18 cellular contexts compared by ENCODE assay signal in the genomic region with DNA sequence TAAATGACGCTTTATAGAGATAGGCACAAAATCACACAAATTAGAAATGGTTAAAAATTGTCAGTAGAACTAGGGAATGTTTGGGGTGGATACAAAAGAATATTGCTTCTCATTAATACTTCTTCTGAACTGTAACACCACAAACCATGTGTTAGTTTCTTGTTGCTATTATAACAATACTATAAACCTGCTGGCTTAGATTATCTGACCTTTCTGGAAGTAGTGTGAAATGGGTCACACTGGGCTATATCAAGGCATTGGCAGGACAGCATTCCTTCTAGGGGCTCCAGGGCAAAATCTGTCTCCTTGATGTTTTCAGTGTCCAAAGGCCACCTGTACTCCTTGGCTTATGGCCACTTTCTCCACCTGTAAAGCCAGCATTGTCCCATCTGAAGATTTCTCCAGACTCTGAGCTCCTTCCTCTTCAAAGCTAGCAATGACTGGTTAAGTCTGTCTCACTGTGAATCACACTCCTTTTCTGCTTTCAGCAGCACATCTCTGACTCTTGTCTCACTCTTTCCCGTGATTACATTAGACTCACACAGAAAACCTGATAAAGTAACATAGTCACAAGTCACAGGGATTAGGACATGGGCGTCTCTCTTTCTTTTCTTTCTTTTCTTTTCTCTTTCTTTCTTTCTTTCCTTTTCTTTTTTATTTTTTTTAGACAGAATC.
A peak's percentile ranks its signal among the peaks of the same experiment; 100 is the strongest.
DNase-seq lines count a peak whose midpoint lies in the region; ATAC-seq, FAIRE-seq and TF ChIP-seq lines count a peak whose summit lies in the region.
"Had no signal": no experiment of that assay in that cellular context is flagged by ENCODE, and none has a peak within 500 bp of the region (broad histone marks: within the 10 kb centered on the region; RNA-seq: fewer than 3 reads in every experiment).

No MANE protein-coding gene starts in this region.

- H3K27me3 ChIP-seq in bronchial epithelial cell (ENCODE audit: control insufficient read depth, insufficient read depth, low read length) = no peaks in the 10 kb centered on the region
- H3K27me3 ChIP-seq in smooth muscle cell (ENCODE audit: low read depth) = no peaks in the 10 kb centered on the region
- H3K27me3 ChIP-seq in transverse colon = no peaks in the 10 kb centered on the region
- peaks cover 0 to 10% (median 2%) of the 10 kb centered on the region in 3 donors for H3K27me3 ChIP-seq in psoas muscle (ENCODE audit: insufficient read depth in 3 of 3, low read length in 2 of 3)

- intact Hi-C loops in transverse colon (cut with DNase I; ENCODE audit: low total_unique reads) (no loop called here), psoas muscle (cut with DNase I) (no loop called here)

- H3K27ac ChIP-seq in smooth muscle cell (ENCODE audit: low read depth) (no peak overlapping the region), transverse colon (no peak overlapping the region), psoas muscle (no peak overlapping the region)
- H3K27ac ChIP-seq: A549 had no signal

- H3K36me3 ChIP-seq in bronchial epithelial cell (ENCODE audit: control insufficient read depth, insufficient read depth, low read length) (no peaks in the 10 kb centered on the region), smooth muscle cell (ENCODE audit: low read depth) (no peaks in the 10 kb centered on the region), transverse colon (no peaks in the 10 kb centered on the region), psoas muscle (ENCODE audit: insufficient read depth in 1 of 2, low read depth in 1 of 2) (no peaks in the 10 kb centered on the region)

- no peaks in the 10 kb centered on the region for H3K79me2 ChIP-seq in smooth muscle cell (ENCODE audit: low read depth)

- H3K9ac ChIP-seq in smooth muscle cell (ENCODE audit: low read depth) = no peak overlapping the region

- H3K4me1 ChIP-seq in smooth muscle cell (ENCODE audit: low read depth) (peaks cover 16% of the 10 kb centered on the region), transverse colon (no peaks in the 10 kb centered on the region), psoas muscle (no peaks in the 10 kb centered on the region)
- H3K4me1 ChIP-seq: A549 had no signal

- H3K4me2 ChIP-seq in smooth muscle cell = peak overlapping the region; percentile 26
- H3K4me2 ChIP-seq: A549 had no signal

- no peaks in the 10 kb centered on the region for H4K20me1 ChIP-seq in smooth muscle cell (ENCODE audit: low read depth)

- no peak overlapping the region for H2AFZ ChIP-seq in smooth muscle cell (ENCODE audit: low read depth)

- TF ChIP-seq CTCF in bronchial epithelial cell (IDR thresholded peaks at IDR 0.05; ENCODE audit: insufficient read depth, low read length, severe bottlenecking) = no peak
- no peak for TF ChIP-seq CTCF in smooth muscle cell (IDR thresholded peaks at IDR 0.05; ENCODE audit: borderline replicate concordance, insufficient read depth, poor library complexity, severe bottlenecking)
- TF ChIP-seq CTCF in transverse colon (IDR thresholded peaks at IDR 0.05) = no peak
- no peak for TF ChIP-seq CTCF in psoas muscle (IDR thresholded peaks at IDR 0.05)

- in situ Hi-C loops in transverse colon (cut with MboI; ENCODE audit: low pct_ligation_motif_present in 1 of 4, low pct_unique_long_range_greater_than_20kb in 1 of 4, low sequenced_read_pairs in 3 of 4) = no loop called here

- 53% methylated on average over 3 of the region's 3 CpGs for WGBS in smooth muscle cell (ENCODE audit: low lambda C conversion rate)
- WGBS in transverse colon (ENCODE audit: low coverage in 1 of 2), 2 donors = 78 to 86% methylated on average over 3 of the region's 3 CpGs
- 74 to 79% (median 75%) methylated on average over 3 of the region's 3 CpGs for WGBS in psoas muscle, 3 donors

- H3F3A ChIP-seq in smooth muscle cell (ENCODE audit: low read depth) = peaks cover 5% of the 10 kb centered on the region

- H3K9me3 ChIP-seq in smooth muscle cell (replicated peaks; ENCODE audit: low read depth) (no peaks in the 10 kb centered on the region), transverse colon (no peaks in the 10 kb centered on the region), psoas muscle (no peaks in the 10 kb centered on the region)

- DNase-seq in bronchial epithelial cell (ENCODE audit: low read depth) = peak; percentile 15
- DNase-seq in kidney tubule cell (ENCODE audit: low spot score) = peak; percentile 42
- no peak for DNase-seq in smooth muscle cell (lab: John Stamatoyannopoulos, UW; ENCODE audit: unreplicated experiment)
- no peak for DNase-seq in transverse colon
- DNase-seq in psoas muscle = no peak
- DNase-seq in NCI-H146 treated with DMSO at 0.1 percent for 48 hours (lab: John Stamatoyannopoulos, UW; ENCODE audit: unreplicated experiment) = no peak
- DNase-seq in Ammon's horn (ENCODE audit: low spot score) = no peak
- DNase-seq: CD8-positive, alpha-beta T cell; COR-L47; DMS153; DMS79 treated with DMSO at 0.1 percent for 48 hours; EL; GDM1; HCEC 1CT; HFFc6 had no signal

- no peak for TF ChIP-seq POLR2A in transverse colon (IDR thresholded peaks at IDR 0.05)

- H3K4me3 ChIP-seq in bronchial epithelial cell (ENCODE audit: low read depth, low read length) (no peak overlapping the region), smooth muscle cell (no peak overlapping the region), transverse colon (no peak overlapping the region), psoas muscle (no peak overlapping the region)
- H3K4me3 ChIP-seq: A549 had no signal

- TF ChIP-seq EP300 in transverse colon (IDR thresholded peaks at IDR 0.05; ENCODE audit: low read depth) = no peak

- ATAC-seq in psoas muscle = no peak
- ATAC-seq: A549; CD8-positive, alpha-beta T cell had no signal

- no peak for FAIRE-seq in bronchial epithelial cell (lab: Jason Lieb, UNC)
- FAIRE-seq: A549, D721Med had no signal

TF ChIP-seq in PFSK-1, 5 proteins besides CTCF, POLR2A, EP300 and RAD21:
- TF ChIP-seq FOXP2 (optimal IDR thresholded peaks at IDR 0.05; ENCODE audit: borderline replicate concordance, extremely low read depth, extremely low read length, insufficient read depth) (no peak), POLR2AphosphoS5 (IDR thresholded peaks at IDR 0.05; ENCODE audit: low read depth, low read length) (peak; percentile 70)

Comparison
In these comparisons a context has a peak if more than half of its experiments do, and no peak if none do; other contexts are left out.
1. DNase-seq: peak in bronchial epithelial cell (single experiment) and kidney tubule cell (single experiment); none in smooth muscle cell (single experiment), transverse colon (single experiment), psoas muscle (0 of 2), NCI-H146 treated with DMSO at 0.1 percent for 48 hours (single experiment) and Ammon's horn (single experiment).